ENCODE assay signal across 8 cellular contexts in genomic region chr17:19533718-19534561, GRCh38. TPM values are rescaled to one million over a fixed set of nuclear protein-coding genes. Genes with fewer than 3 reads are reported as not detected.
A peak's percentile ranks its signal among the peaks of the same experiment; 100 is the strongest.
DNase-seq lines count a peak whose midpoint lies in the region; ATAC-seq and TF ChIP-seq lines count a peak whose summit lies in the region.

SLC47A1 (plus strand) TSS chr17:19533854; CDS start chr17:19533940, 86 bp downstream.

- H3K27me3 Mint-ChIP-seq in MCF 10A (ENCODE audit: insufficient read depth, unreplicated experiment), result peaks cover 25% of the 10 kb centered on the region
- peaks cover 54% of the 10 kb centered on the region for H3K27me3 Mint-ChIP-seq in activated CD8-positive, alpha-beta T cell treated with anti-CD3 and anti-CD28 coated beads, Interleukin-2, amount 10 ng/mL, durations not matched to agents 7 days and 5 days (ENCODE audit: low read depth)

- BruUV-seq in MCF 10A (replicated peaks; lab: Mats Ljungman, UMichigan), result no TSS peak

- no peaks in the 10 kb centered on the region for H3K79me2 ChIP-seq in osteoblast (ENCODE audit: insufficient read depth, low read length)

- in situ Hi-C loops in T47D (cut with HindIII; ENCODE audit: low pct_unique_long_range_greater_than_20kb, low sequenced_read_pairs), result no loop called here

- no peaks in the 10 kb centered on the region for H3K36me3 Mint-ChIP-seq in MCF 10A (ENCODE audit: insufficient read depth, unreplicated experiment)
- H3K36me3 Mint-ChIP-seq in activated CD8-positive, alpha-beta T cell treated with anti-CD3 and anti-CD28 coated beads, Interleukin-2, amount 10 ng/mL, durations not matched to agents 7 days and 5 days (ENCODE audit: low read depth), result no peaks in the 10 kb centered on the region

- CTCF ChIA-PET in MCF 10A (lab: Yijun Ruan, JAX), result interaction anchor here (0.6 to 0.9 kb wide), 4 partner anchors 18 to 220 kb away, joined by 3 to 4 read pairs (median 4); no protein-coding TSS in a partner anchor
- CTCF ChIA-PET in activated CD8-positive, alpha-beta T cell treated with anti-CD3 and anti-CD28 coated beads, Interleukin-2, amount 10 ng/mL, durations not matched to agents 7 days and 5 days (lab: Charles Lee), result interaction anchor here (0.6 to 1.6 kb wide), 3 partner anchors 21 to 113 kb away, joined by 3 read pairs; no protein-coding TSS in a partner anchor

- peak within 1 kb of the TSS; percentile 77 for H2AFZ ChIP-seq in osteoblast (ENCODE audit: low read length)

- no peaks in the 10 kb centered on the region for H3K9me3 ChIP-seq in osteoblast (ENCODE audit: low read depth, low read length)

- H3K4me3 ChIP-seq in osteoblast (ENCODE audit: insufficient read depth, low read length), result peak within 1 kb of the TSS; percentile 66

- DNase-seq in T47D (ENCODE audit: low read depth in 1 of 2, low spot score in 1 of 2), result peak; percentile 69 to 79
- DNase-seq in MCF 10A (ENCODE audit: unreplicated experiment), result no peak
- no peak for DNase-seq in activated CD8-positive, alpha-beta T cell treated with anti-CD3 and anti-CD28 coated beads, Interleukin-2, amount 10 ng/mL, durations not matched to agents 7 days and 5 days
- DNase-seq in germinal center (ENCODE audit: low spot score), result peak; percentile 23
- peak; percentile 92 for DNase-seq in osteoblast (ENCODE audit: insufficient read length, low spot score, missing footprints)
- DNase-seq in HT-29 (ENCODE audit: low spot score), result no peak
- DNase-seq in inferior parietal cortex (ENCODE audit: extremely low spot score), result no peak

- H3K4me1 ChIP-seq in osteoblast (ENCODE audit: insufficient read depth, low read length), result peaks cover 4% of the 10 kb centered on the region

- H3K27me3 ChIP-seq in osteoblast (ENCODE audit: insufficient read depth, low read length), result peaks cover 17% of the 10 kb centered on the region

- H3K9me3 Mint-ChIP-seq in MCF 10A (ENCODE audit: unreplicated experiment), result no peaks in the 10 kb centered on the region
- H3K9me3 Mint-ChIP-seq in activated CD8-positive, alpha-beta T cell treated with anti-CD3 and anti-CD28 coated beads, Interleukin-2, amount 10 ng/mL, durations not matched to agents 7 days and 5 days (ENCODE audit: insufficient read depth), result no peaks in the 10 kb centered on the region

- no peak for TF ChIP-seq CTCF in MCF 10A (IDR thresholded peaks at IDR 0.05; ENCODE audit: unreplicated experiment)
- no peak for TF ChIP-seq CTCF in osteoblast (IDR thresholded peaks at IDR 0.05; ENCODE audit: extremely low read depth, low read depth, low read length)

- ATAC-seq in activated CD8-positive, alpha-beta T cell treated with anti-CD3 and anti-CD28 coated beads, Interleukin-2, amount 10 ng/mL, durations not matched to agents 7 days and 5 days, result peak; percentile 83
- no peak for ATAC-seq in GM19397 (IDR thresholded peaks at IDR 0.05; ENCODE audit: unreplicated experiment)

- H3K4me3 Mint-ChIP-seq in MCF 10A (ENCODE audit: unreplicated experiment), result no peak within 1 kb of the TSS
- peak within 1 kb of the TSS; percentile 28 for H3K4me3 Mint-ChIP-seq in activated CD8-positive, alpha-beta T cell treated with anti-CD3 and anti-CD28 coated beads, Interleukin-2, amount 10 ng/mL, durations not matched to agents 7 days and 5 days

- H4K20me1 ChIP-seq in osteoblast (ENCODE audit: insufficient read depth, low read length), result no peaks in the 10 kb centered on the region

- H3K27ac Mint-ChIP-seq in MCF 10A (ENCODE audit: low read depth, unreplicated experiment), result no peak within 1 kb of the TSS
- H3K27ac Mint-ChIP-seq in activated CD8-positive, alpha-beta T cell treated with anti-CD3 and anti-CD28 coated beads, Interleukin-2, amount 10 ng/mL, durations not matched to agents 7 days and 5 days, result no peak within 1 kb of the TSS

- H3K4me1 Mint-ChIP-seq in MCF 10A (ENCODE audit: insufficient read depth, unreplicated experiment), result no peaks in the 10 kb centered on the region
- peaks cover 8% of the 10 kb centered on the region for H3K4me1 Mint-ChIP-seq in activated CD8-positive, alpha-beta T cell treated with anti-CD3 and anti-CD28 coated beads, Interleukin-2, amount 10 ng/mL, durations not matched to agents 7 days and 5 days (ENCODE audit: low read depth)

- intact Hi-C loops in MCF 10A (cut with micrococcal nuclease), result no loop called here

- no peak within 1 kb of the TSS for H3K27ac ChIP-seq in osteoblast (ENCODE audit: low read depth, low read length)

- no peaks in the 10 kb centered on the region for H3K36me3 ChIP-seq in osteoblast (ENCODE audit: insufficient read depth, low read length)

- POLR2A ChIA-PET in MCF 10A (lab: Yijun Ruan, JAX), result interaction anchor here (0.5 to 0.7 kb wide), 2 partner anchors 140 to 214 kb away, joined by 3 read pairs; no protein-coding TSS in a partner anchor
- POLR2A ChIA-PET in activated CD8-positive, alpha-beta T cell treated with anti-CD3 and anti-CD28 coated beads, Interleukin-2, amount 10 ng/mL, durations not matched to agents 7 days and 5 days (lab: Charles Lee), result no interaction called here

- peak within 1 kb of the TSS; percentile 74 for H3K4me2 ChIP-seq in osteoblast (ENCODE audit: insufficient read depth, low read length)

RNA-seq across cellular contexts. Expression of gene SLC47A1, which starts in this region (rescaled TPM):
- total RNA-seq in MCF 10A (2022) (1.1 TPM in 1 of 2 replicates, not detected in the other), osteoblast (0.88 and 1.1 TPM in 2 replicates)
- not detected for total RNA-seq in activated CD8-positive, alpha-beta T cell treated with anti-CD3 and anti-CD28 coated beads, Interleukin-2, amount 10 ng/mL, durations not matched to agents 7 days and 5 days
- not detected in 2 replicates for total RNA-seq in HT-29 (2014; rRNA removed; shearing (Covaris generic))

Comparison
In these comparisons a context has a peak if more than half of its experiments do, and no peak if none do; other contexts are left out.
1. DNase-seq: peak in T47D (2 of 2), germinal center (single experiment) and osteoblast (single experiment); none in MCF 10A (single experiment), activated CD8-positive, alpha-beta T cell treated with anti-CD3 and anti-CD28 coated beads, Interleukin-2, amount 10 ng/mL, durations not matched to agents 7 days and 5 days (single experiment), HT-29 (single experiment) and inferior parietal cortex (single experiment).
2. Peak in ATAC-seq in activated CD8-positive, alpha-beta T cell treated with anti-CD3 and anti-CD28 coated beads, Interleukin-2, amount 10 ng/mL, durations not matched to agents 7 days and 5 days; RNA of the gene not detected or under 1 TPM.